ENCODE assay signal across 8 cellular contexts in the genomic region with DNA sequence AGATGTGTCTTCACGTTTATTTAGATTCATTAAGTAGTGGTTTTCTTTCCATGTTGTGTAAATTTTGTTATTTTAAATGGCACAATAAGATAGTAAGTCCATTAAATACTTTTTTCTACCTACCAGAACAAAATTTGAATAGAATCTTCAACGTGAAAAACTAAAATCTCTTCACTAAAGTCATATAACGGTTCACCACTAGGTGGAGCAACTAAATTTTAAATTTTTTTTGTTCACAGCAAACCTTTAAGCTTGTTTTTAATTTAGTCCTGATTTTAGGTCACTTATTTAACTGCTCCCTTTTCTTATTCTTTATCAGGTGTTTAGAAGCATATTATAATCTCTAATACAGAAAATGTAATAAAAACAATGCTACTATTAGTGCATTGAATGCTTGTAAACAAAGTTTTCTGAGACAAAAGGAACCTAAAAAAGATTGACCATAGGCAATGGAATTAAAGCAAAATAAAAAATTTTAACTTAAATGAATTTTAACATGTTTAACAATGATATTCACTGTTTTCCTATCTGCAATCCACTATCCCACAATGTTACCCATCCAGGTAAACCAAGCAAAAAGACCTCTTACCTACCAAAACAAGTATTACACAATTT. TPM values are rescaled to one million over a fixed set of nuclear protein-coding genes. Genes with fewer than 3 reads are reported as not detected.
DNase-seq lines count a peak whose midpoint lies in the region; ATAC-seq, FAIRE-seq and TF ChIP-seq lines count a peak whose summit lies in the region.

No MANE protein-coding gene starts in this region.

- TF ChIP-seq CTCF in right atrium auricular region (IDR thresholded peaks at IDR 0.05) (peak; percentile 66 to 81), PC-9 (conservative IDR thresholded peaks at IDR 0.05) (peak; percentile 93), fibroblast of pulmonary artery (IDR thresholded peaks at IDR 0.05; ENCODE audit: low read length, missing control alignments) (peak; percentile 53)

- POLR2A ChIA-PET in PC-9 (lab: Charles Lee; ENCODE audit: unreplicated experiment): interaction anchor here (0.6 to 0.7 kb wide), 4 partner anchors 9 to 227 kb away, joined by 3 to 11 read pairs (median 8); no protein-coding TSS in a partner anchor

- H3F3A ChIP-seq in PC-9 (ENCODE audit: insufficient read depth, low read depth): no peaks in the 10 kb centered on the region

- H3K9me3 ChIP-seq in right atrium auricular region (no peaks in the 10 kb centered on the region), PC-9 (ENCODE audit: insufficient read depth, low read depth) (no peaks in the 10 kb centered on the region), small intestine (ENCODE audit: control insufficient read depth, low read depth) (no peaks in the 10 kb centered on the region)

- intact Hi-C loops in left cardiac atrium (cut with DNase I) (loop anchor here (10.0 kb wide), 2 partner anchors 219 to 229 kb away; no protein-coding TSS in a partner anchor), PC-9 (cut with micrococcal nuclease; ENCODE audit: unreplicated experiment) (loop anchor here (5.0 kb wide), 1 partner anchor 222 kb away; no protein-coding TSS in a partner anchor)

- no peak overlapping the region for H2AFZ ChIP-seq in PC-9

- no peak overlapping the region for H3K4me2 ChIP-seq in PC-9

- CTCF ChIA-PET in PC-9 (lab: Charles Lee): interaction anchor here (0.6 to 1.5 kb wide), 8 partner anchors 11 to 222 kb away, joined by 3 to 9 read pairs (median 4); a partner anchor contains a TSS

- ATAC-seq in left cardiac atrium (no peak), HG02759 (IDR thresholded peaks at IDR 0.05; ENCODE audit: unreplicated experiment) (no peak)

- H3K79me2 ChIP-seq in PC-9 (ENCODE audit: low read depth): no peaks in the 10 kb centered on the region

- H4K20me1 ChIP-seq in PC-9 (ENCODE audit: insufficient read depth): no peaks in the 10 kb centered on the region

- H3K27ac ChIP-seq in right atrium auricular region: no peak overlapping the region
- no peak overlapping the region for H3K27ac ChIP-seq in PC-9
- no peak overlapping the region for H3K27ac ChIP-seq in small intestine (ENCODE audit: low read depth in 1 of 2, low read length in 1 of 2)

- FAIRE-seq in small intestine (lab: Jason Lieb, UNC): peak; percentile 93

- H3K4me3 ChIP-seq in right atrium auricular region (no peak overlapping the region), PC-9 (no peak overlapping the region), fibroblast of pulmonary artery (replicated peaks; ENCODE audit: low read depth, low read length) (no peak overlapping the region), small intestine (ENCODE audit: low read depth in 1 of 2, low read length in 2 of 2) (no peak overlapping the region)

- DNase-seq in right atrium auricular region (ENCODE audit: low spot score): no peak
- DNase-seq in left cardiac atrium: no peak
- DNase-seq in PC-9: no peak
- peak; percentile 64 for DNase-seq in fibroblast of pulmonary artery (ENCODE audit: low read depth)
- DNase-seq in small intestine: no peak
- DNase-seq in NCI-H524 treated with DMSO at 0.1 percent for 48 hours (lab: John Stamatoyannopoulos, UW): no peak
- no peak for DNase-seq in activated naive CD4-positive, alpha-beta T cell treated with anti-CD3 and anti-CD28 coated beads, Interleukin-2, amount 50 U/mL, for 16 hours

- H3K4me1 ChIP-seq in right atrium auricular region (no peaks in the 10 kb centered on the region), PC-9 (replicated peaks; ENCODE audit: insufficient read depth) (peaks cover 16% of the 10 kb centered on the region), small intestine (ENCODE audit: control insufficient read depth in 2 of 2, insufficient read depth in 1 of 2, low read depth in 1 of 2, low read length in 1 of 2) (peaks cover 2 to 3% of the 10 kb centered on the region in 2 donors)

- H3K27me3 ChIP-seq in right atrium auricular region (no peaks in the 10 kb centered on the region), PC-9 (ENCODE audit: insufficient read depth, low read depth) (no peaks in the 10 kb centered on the region), small intestine (ENCODE audit: control insufficient read depth in 2 of 2, insufficient read depth in 2 of 2, low read length in 2 of 2) (no peaks in the 10 kb centered on the region)

- H3K9me2 ChIP-seq in PC-9 (ENCODE audit: insufficient read depth): no peaks in the 10 kb centered on the region

- WGBS in small intestine, 3 donors: 6 to 11% (median 10%) methylated on average over 3 of the region's 3 CpGs

- BruUV-seq in PC-9 (replicated peaks; lab: Mats Ljungman, UMichigan): no TSS peak

- no peaks in the 10 kb centered on the region for H3K36me3 ChIP-seq in right atrium auricular region
- no peaks in the 10 kb centered on the region for H3K36me3 ChIP-seq in PC-9 (ENCODE audit: low read depth)
- H3K36me3 ChIP-seq in small intestine (ENCODE audit: control insufficient read depth in 2 of 2, insufficient read depth in 2 of 2, low read length in 2 of 2): no peaks in the 10 kb centered on the region

RNA-seq across cellular contexts. Expression of a gene that starts 28.3 kb away (rescaled TPM):
- total RNA-seq in right atrium auricular region (10 to 100 TPM; 21.7 to 24.9 TPM), left cardiac atrium (10 to 100 TPM; 31.6 to 36.0 TPM), PC-9 (2021) (79.3 and 81.8 TPM in 2 replicates)
- polyA plus RNA-seq in small intestine: 10 to 100 TPM; 19.1 to 35.8 (median 28.4) TPM
